22 cellular contexts compared by ENCODE assay signal in the genomic region with DNA sequence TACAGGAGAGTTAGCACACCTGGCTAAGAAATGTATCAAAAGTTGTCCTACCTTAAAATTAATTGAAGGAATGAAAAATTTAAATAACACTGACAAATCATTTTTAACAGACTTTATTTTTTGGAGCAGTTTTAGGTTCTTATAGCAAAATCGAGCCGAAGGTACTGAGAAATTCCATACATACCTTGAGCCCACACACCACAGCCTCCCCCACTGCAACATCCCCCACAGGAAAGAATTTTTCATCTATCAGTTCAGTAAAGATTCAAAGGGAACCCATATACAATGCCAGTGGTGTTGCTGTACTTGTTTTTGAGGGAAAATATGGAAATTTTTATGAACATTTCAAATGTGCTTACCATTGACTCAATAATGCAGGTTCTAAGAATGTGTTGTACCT.
"Had no signal": no experiment of that assay in that cellular context is flagged by ENCODE, and none has a peak within 500 bp of the region (broad histone marks: within the 10 kb centered on the region; RNA-seq: fewer than 3 reads in every experiment).

No MANE protein-coding gene starts in this region.

- H3K9me3 Mint-ChIP-seq: activated CD4-positive, alpha-beta memory T cell treated with anti-CD3 and anti-CD28 coated beads, Interleukin-2, amount 10 ng/mL, durations not matched to agents 7 days and 5 days; activated naive CD8-positive, alpha-beta T cell treated with anti-CD3 and anti-CD28 coated beads, Interleukin-2, amount 10 ng/mL, durations not matched to agents 7 days and 5 days; activated T-helper 17 cell treated with anti-CD3 and anti-CD28 coated beads, Interleukin-2, amount 50 U/mL, for 72 hours; neural crest cell; stimulated activated effector memory CD8-positive, alpha-beta T cell treated with anti-CD3 and anti-CD28 coated beads, Interleukin-12 subunit alpha, Interleukin-12 subunit beta, amount 100 ng/mL, for 72 hours; T-cell had no signal

- H3K36me3 Mint-ChIP-seq: activated CD8-positive, alpha-beta memory T cell treated with anti-CD3 and anti-CD28 coated beads, Interleukin-2, amount 10 ng/mL, durations not matched to agents 7 days and 5 days; activated naive CD8-positive, alpha-beta T cell treated with anti-CD3 and anti-CD28 coated beads, Interleukin-2, amount 10 ng/mL, durations not matched to agents 7 days and 5 days; brain; stimulated activated effector memory CD8-positive, alpha-beta T cell treated with anti-CD3 and anti-CD28 coated beads, Interleukin-12 subunit alpha, Interleukin-12 subunit beta, amount 100 ng/mL, for 72 hours; T-cell had no signal

- H3K4me1 ChIP-seq: left lung, right lobe of liver, upper lobe of right lung had no signal

- DNase-seq: activated CD4-positive, alpha-beta memory T cell treated with anti-CD3 and anti-CD28 coated beads, Interleukin-2, amount 10 ng/mL, durations not matched to agents 7 days and 5 days; activated CD4-positive, alpha-beta T cell treated with anti-CD3 and anti-CD28 coated beads for 48 hours; activated CD4-positive, CD25-positive, alpha-beta regulatory T cell; activated CD8-positive, alpha-beta memory T cell treated with anti-CD3 and anti-CD28 coated beads, Interleukin-2, amount 10 ng/mL, durations not matched to agents 7 days and 5 days; activated naive CD4-positive, alpha-beta T cell treated with Interleukin-2 at 50 U/mL for 16 hours; activated naive CD8-positive, alpha-beta T cell treated with anti-CD3 and anti-CD28 coated beads, Interleukin-2, amount 10 ng/mL, durations not matched to agents 7 days and 5 days; caudate nucleus; dorsolateral prefrontal cortex; hypothalamus; left lung; ovary; right lobe of liver; small intestine; stimulated activated CD4-positive, alpha-beta T cell treated with anti-CD3 and anti-CD28 coated beads, Interleukin-4, amount 100 ng/mL, for 1 hour; T-cell; T-helper 9 cell; upper lobe of right lung had no signal

- H3K4me3 Mint-ChIP-seq: activated CD4-positive, alpha-beta memory T cell treated with anti-CD3 and anti-CD28 coated beads, Interleukin-2, amount 10 ng/mL, durations not matched to agents 7 days and 5 days; activated CD8-positive, alpha-beta memory T cell treated with anti-CD3 and anti-CD28 coated beads, Interleukin-2, amount 10 ng/mL, durations not matched to agents 7 days and 5 days; activated naive CD8-positive, alpha-beta T cell treated with anti-CD3 and anti-CD28 coated beads, Interleukin-2, amount 10 ng/mL, durations not matched to agents 7 days and 5 days; activated T-helper 17 cell treated with anti-CD3 and anti-CD28 coated beads, Interleukin-2, amount 50 U/mL, for 72 hours; brain; neural crest cell; stimulated activated effector memory CD8-positive, alpha-beta T cell treated with anti-CD3 and anti-CD28 coated beads, Interleukin-12 subunit alpha, Interleukin-12 subunit beta, amount 100 ng/mL, for 72 hours; T-cell had no signal

- ATAC-seq: activated CD8-positive, alpha-beta memory T cell treated with anti-CD3 and anti-CD28 coated beads, Interleukin-2, amount 10 ng/mL, durations not matched to agents 7 days and 5 days; activated T-helper 17 cell treated with anti-CD3 and anti-CD28 coated beads, Interleukin-2, amount 50 U/mL, for 72 hours; left lung; right lobe of liver; stimulated activated effector memory CD8-positive, alpha-beta T cell treated with anti-CD3 and anti-CD28 coated beads, Interleukin-12 subunit alpha, Interleukin-12 subunit beta, amount 100 ng/mL, for 72 hours; T-cell; upper lobe of right lung had no signal

- H3K27ac ChIP-seq: dorsolateral prefrontal cortex, left lung, ovary, right lobe of liver, stomach, upper lobe of right lung had no signal

- H3K27me3 ChIP-seq: dorsolateral prefrontal cortex, ovary, right lobe of liver, upper lobe of right lung had no signal

- H3K4me3 ChIP-seq: dorsolateral prefrontal cortex, left lung, ovary, right lobe of liver, stomach, upper lobe of right lung had no signal

- H3K27ac Mint-ChIP-seq: activated CD4-positive, alpha-beta memory T cell treated with anti-CD3 and anti-CD28 coated beads, Interleukin-2, amount 10 ng/mL, durations not matched to agents 7 days and 5 days; activated CD8-positive, alpha-beta memory T cell treated with anti-CD3 and anti-CD28 coated beads, Interleukin-2, amount 10 ng/mL, durations not matched to agents 7 days and 5 days; activated naive CD8-positive, alpha-beta T cell treated with anti-CD3 and anti-CD28 coated beads, Interleukin-2, amount 10 ng/mL, durations not matched to agents 7 days and 5 days; activated T-helper 17 cell treated with anti-CD3 and anti-CD28 coated beads, Interleukin-2, amount 50 U/mL, for 72 hours; brain; stimulated activated effector memory CD8-positive, alpha-beta T cell treated with anti-CD3 and anti-CD28 coated beads, Interleukin-12 subunit alpha, Interleukin-12 subunit beta, amount 100 ng/mL, for 72 hours; T-cell had no signal

- H3K9me3 ChIP-seq: ovary, right lobe of liver, upper lobe of right lung had no signal

- H3K4me1 Mint-ChIP-seq: activated CD4-positive, alpha-beta memory T cell treated with anti-CD3 and anti-CD28 coated beads, Interleukin-2, amount 10 ng/mL, durations not matched to agents 7 days and 5 days; activated CD8-positive, alpha-beta memory T cell treated with anti-CD3 and anti-CD28 coated beads, Interleukin-2, amount 10 ng/mL, durations not matched to agents 7 days and 5 days; activated naive CD8-positive, alpha-beta T cell treated with anti-CD3 and anti-CD28 coated beads, Interleukin-2, amount 10 ng/mL, durations not matched to agents 7 days and 5 days; activated T-helper 17 cell treated with anti-CD3 and anti-CD28 coated beads, Interleukin-2, amount 50 U/mL, for 72 hours; neural crest cell; stimulated activated effector memory CD8-positive, alpha-beta T cell treated with anti-CD3 and anti-CD28 coated beads, Interleukin-12 subunit alpha, Interleukin-12 subunit beta, amount 100 ng/mL, for 72 hours; T-cell had no signal

- H3K36me3 ChIP-seq: left lung, ovary, right lobe of liver, stomach, upper lobe of right lung had no signal
